Comparison of ENCODE assay signal across 10 cellular contexts in genomic region chr4:185307136-185307950, GRCh38.
DNase-seq lines count a peak whose midpoint lies in the region; ATAC-seq and TF ChIP-seq lines count a peak whose summit lies in the region.
"Had no signal": no experiment of that assay in that cellular context is flagged by ENCODE, and none has a peak within 500 bp of the region (broad histone marks: within the 10 kb centered on the region; RNA-seq: fewer than 3 reads in every experiment).

No MANE protein-coding gene starts in this region.

- intact Hi-C loops in activated CD4-positive, alpha-beta T cell treated with anti-CD3 and anti-CD28 coated beads, Interleukin-2, amount 10 ng/mL, durations not matched to agents 24 days and 14 days (cut with micrococcal nuclease), result no loop called here
- intact Hi-C loops in upper lobe of right lung (cut with DNase I), result no loop called here

- H3K36me3 ChIP-seq in upper lobe of right lung, result peaks cover 27% of the 10 kb centered on the region
- peaks cover 9% of the 10 kb centered on the region for H3K36me3 ChIP-seq in effector memory CD4-positive, alpha-beta T cell (ENCODE audit: control insufficient read depth, insufficient read depth, low read length)

- no peaks in the 10 kb centered on the region for H3K9me3 ChIP-seq in upper lobe of right lung
- no peaks in the 10 kb centered on the region for H3K9me3 ChIP-seq in effector memory CD4-positive, alpha-beta T cell (ENCODE audit: control insufficient read depth, low read length)

- H3K27me3 ChIP-seq in upper lobe of right lung, result no peaks in the 10 kb centered on the region
- H3K27me3 ChIP-seq in effector memory CD4-positive, alpha-beta T cell (replicated peaks; ENCODE audit: control insufficient read depth, insufficient read depth, low read length, poor library complexity, severe bottlenecking), result no peaks in the 10 kb centered on the region

- H3K4me1 ChIP-seq in upper lobe of right lung, result peaks cover 11% of the 10 kb centered on the region
- H3K4me1 ChIP-seq in effector memory CD4-positive, alpha-beta T cell (ENCODE audit: control insufficient read depth, insufficient read depth, low read length, poor library complexity, severe bottlenecking), result no peaks in the 10 kb centered on the region

- peak; percentile 71 for ATAC-seq in HG02970 (IDR thresholded peaks at IDR 0.05; ENCODE audit: low FRiP score, unreplicated experiment)
- ATAC-seq in upper lobe of right lung, result peak; percentile 15
- no peak for ATAC-seq in effector memory CD8-positive, alpha-beta T cell (replicated peaks)

- H3K27ac ChIP-seq in upper lobe of right lung, result no peak overlapping the region
- no peak overlapping the region for H3K27ac ChIP-seq in effector memory CD4-positive, alpha-beta T cell (ENCODE audit: insufficient read depth, low read length, poor library complexity, severe bottlenecking)

- no peak overlapping the region for H3K27ac Mint-ChIP-seq in activated CD4-positive, alpha-beta T cell treated with anti-CD3 and anti-CD28 coated beads, Interleukin-2, amount 10 ng/mL, durations not matched to agents 24 days and 14 days
- H3K27ac Mint-ChIP-seq in activated CD4-positive, alpha-beta T cell treated with anti-CD3 and anti-CD28 coated beads, Interleukin-2, amount 10 ng/mL, durations not matched to agents 7 days and 5 days, result no peak overlapping the region
- H3K27ac Mint-ChIP-seq in effector memory CD8-positive, alpha-beta T cell, result no peak overlapping the region
- H3K27ac Mint-ChIP-seq: B cell had no signal

- peaks cover 26% of the 10 kb centered on the region for H3K36me3 Mint-ChIP-seq in activated CD4-positive, alpha-beta T cell treated with anti-CD3 and anti-CD28 coated beads, Interleukin-2, amount 10 ng/mL, durations not matched to agents 24 days and 14 days (ENCODE audit: low read depth)
- peaks cover 20% of the 10 kb centered on the region for H3K36me3 Mint-ChIP-seq in activated CD4-positive, alpha-beta T cell treated with anti-CD3 and anti-CD28 coated beads, Interleukin-2, amount 10 ng/mL, durations not matched to agents 7 days and 5 days (ENCODE audit: low read depth)
- peaks cover 5% of the 10 kb centered on the region for H3K36me3 Mint-ChIP-seq in effector memory CD8-positive, alpha-beta T cell (ENCODE audit: insufficient read depth)

- H3K4me3 ChIP-seq in upper lobe of right lung (no peak overlapping the region), foreskin fibroblast (ENCODE audit: low read depth in 1 of 2, low read length in 2 of 2) (no peak overlapping the region)
- H3K4me3 ChIP-seq in effector memory CD4-positive, alpha-beta T cell (ENCODE audit: insufficient read depth, low read depth, low read length, poor library complexity, severe bottlenecking), result no peak overlapping the region

- TF ChIP-seq CTCF in upper lobe of right lung (IDR thresholded peaks at IDR 0.05) (no peak), foreskin fibroblast (IDR thresholded peaks at IDR 0.05; ENCODE audit: low read depth, low read length) (no peak)

- H3K27me3 Mint-ChIP-seq in activated CD4-positive, alpha-beta T cell treated with anti-CD3 and anti-CD28 coated beads, Interleukin-2, amount 10 ng/mL, durations not matched to agents 24 days and 14 days, result no peaks in the 10 kb centered on the region
- H3K27me3 Mint-ChIP-seq in activated CD4-positive, alpha-beta T cell treated with anti-CD3 and anti-CD28 coated beads, Interleukin-2, amount 10 ng/mL, durations not matched to agents 7 days and 5 days, result no peaks in the 10 kb centered on the region
- no peaks in the 10 kb centered on the region for H3K27me3 Mint-ChIP-seq in effector memory CD8-positive, alpha-beta T cell
- H3K27me3 Mint-ChIP-seq: B cell had no signal

- peaks cover 12% of the 10 kb centered on the region for H3K4me1 Mint-ChIP-seq in activated CD4-positive, alpha-beta T cell treated with anti-CD3 and anti-CD28 coated beads, Interleukin-2, amount 10 ng/mL, durations not matched to agents 24 days and 14 days
- peaks cover 9% of the 10 kb centered on the region for H3K4me1 Mint-ChIP-seq in activated CD4-positive, alpha-beta T cell treated with anti-CD3 and anti-CD28 coated beads, Interleukin-2, amount 10 ng/mL, durations not matched to agents 7 days and 5 days
- H3K4me1 Mint-ChIP-seq in effector memory CD8-positive, alpha-beta T cell (ENCODE audit: low read depth in 2 of 2), result peaks cover 0 to 4% of the 10 kb centered on the region in 2 donors

- H3K9me3 Mint-ChIP-seq in activated CD4-positive, alpha-beta T cell treated with anti-CD3 and anti-CD28 coated beads, Interleukin-2, amount 10 ng/mL, durations not matched to agents 24 days and 14 days, result no peaks in the 10 kb centered on the region
- no peaks in the 10 kb centered on the region for H3K9me3 Mint-ChIP-seq in activated CD4-positive, alpha-beta T cell treated with anti-CD3 and anti-CD28 coated beads, Interleukin-2, amount 10 ng/mL, durations not matched to agents 7 days and 5 days
- no peaks in the 10 kb centered on the region for H3K9me3 Mint-ChIP-seq in effector memory CD8-positive, alpha-beta T cell

- DNase-seq in activated CD4-positive, alpha-beta T cell treated with anti-CD3 and anti-CD28 coated beads, Interleukin-2, amount 10 ng/mL, durations not matched to agents 24 days and 14 days, result peak; percentile 47
- no peak for DNase-seq in activated CD4-positive, alpha-beta T cell treated with anti-CD3 and anti-CD28 coated beads, Interleukin-2, amount 10 ng/mL, durations not matched to agents 7 days and 5 days
- DNase-seq in SW480 (ENCODE audit: low spot score) (peak; percentile 92), upper lobe of right lung (no peak), foreskin fibroblast (no peak)
- no peak for DNase-seq in effector memory CD8-positive, alpha-beta T cell
- DNase-seq in effector memory CD4-positive, alpha-beta T cell, result no peak
- DNase-seq: NCI-H526 had no signal

- POLR2A ChIA-PET in activated CD4-positive, alpha-beta T cell treated with anti-CD3 and anti-CD28 coated beads, Interleukin-2, amount 10 ng/mL, durations not matched to agents 7 days and 5 days (lab: Charles Lee), result no interaction called here

- H3K4me3 Mint-ChIP-seq in activated CD4-positive, alpha-beta T cell treated with anti-CD3 and anti-CD28 coated beads, Interleukin-2, amount 10 ng/mL, durations not matched to agents 24 days and 14 days, result no peak overlapping the region
- H3K4me3 Mint-ChIP-seq in activated CD4-positive, alpha-beta T cell treated with anti-CD3 and anti-CD28 coated beads, Interleukin-2, amount 10 ng/mL, durations not matched to agents 7 days and 5 days, result no peak overlapping the region
- no peak overlapping the region for H3K4me3 Mint-ChIP-seq in effector memory CD8-positive, alpha-beta T cell
- H3K4me3 Mint-ChIP-seq: B cell had no signal

- CTCF ChIA-PET in activated CD4-positive, alpha-beta T cell treated with anti-CD3 and anti-CD28 coated beads, Interleukin-2, amount 10 ng/mL, durations not matched to agents 7 days and 5 days (lab: Charles Lee), result no interaction called here

Comparison
In these comparisons a context has a peak if more than half of its experiments do, and no peak if none do; other contexts are left out.
1. DNase-seq: peak in activated CD4-positive, alpha-beta T cell treated with anti-CD3 and anti-CD28 coated beads, Interleukin-2, amount 10 ng/mL, durations not matched to agents 24 days and 14 days (single experiment) and SW480 (single experiment); none in activated CD4-positive, alpha-beta T cell treated with anti-CD3 and anti-CD28 coated beads, Interleukin-2, amount 10 ng/mL, durations not matched to agents 7 days and 5 days (single experiment), upper lobe of right lung (single experiment), foreskin fibroblast (0 of 2), effector memory CD8-positive, alpha-beta T cell (0 of 3) and effector memory CD4-positive, alpha-beta T cell (0 of 3).